In the genomic region with DNA sequence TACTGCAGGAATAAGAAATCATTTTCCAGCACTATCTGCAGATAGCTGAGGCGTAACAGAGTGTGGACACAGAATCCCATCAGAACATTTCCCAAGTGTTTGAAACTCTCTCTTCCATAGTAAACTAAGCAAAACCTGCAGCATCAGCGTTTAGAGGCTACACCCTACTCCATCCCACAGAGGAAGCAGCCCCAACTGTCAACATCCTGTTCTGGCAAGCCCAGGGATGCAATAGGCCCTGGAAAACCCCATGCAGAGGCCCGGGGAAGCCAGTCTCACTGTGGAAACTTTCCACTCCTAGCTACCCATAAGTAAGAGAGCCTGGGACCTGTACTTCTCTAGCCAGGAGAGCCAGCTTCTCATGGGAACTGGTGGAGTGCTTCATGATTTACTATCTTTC, we compare ENCODE assay signal across 14 cellular contexts.
DNase-seq lines count a peak whose midpoint lies in the region; ATAC-seq and TF ChIP-seq lines count a peak whose summit lies in the region.
"Had no signal": no experiment of that assay in that cellular context is flagged by ENCODE, and none has a peak within 500 bp of the region (broad histone marks: within the 10 kb centered on the region; RNA-seq: fewer than 3 reads in every experiment).

No MANE protein-coding gene starts in this region.

- H3K36me3 ChIP-seq in SK-N-MC (ENCODE audit: insufficient read depth, low read length) (no peaks in the 10 kb centered on the region), gastroesophageal sphincter (no peaks in the 10 kb centered on the region), gastrocnemius medialis (no peaks in the 10 kb centered on the region)
- H3K36me3 ChIP-seq: colonic mucosa had no signal

- peaks cover 0 to 12% (median 0%) of the 10 kb centered on the region in 3 donors for H3K4me1 ChIP-seq in gastroesophageal sphincter
- H3K4me1 ChIP-seq in gastrocnemius medialis = peaks cover 0 to 7% of the 10 kb centered on the region in 2 donors

- peak; percentile 55 for DNase-seq in SKM-1 treated with dmso at 0.1 percent for 144 hours (lab: John Stamatoyannopoulos, UW; ENCODE audit: unreplicated experiment)
- DNase-seq in SKM-1 (lab: John Stamatoyannopoulos, UW; ENCODE audit: unreplicated experiment) = no peak
- DNase-seq in SK-N-MC (ENCODE audit: low read depth, low spot score) = no peak
- peak in 1 of 2 donors; percentile 34 for DNase-seq in gastrocnemius medialis
- DNase-seq in NCI-H1092 (lab: John Stamatoyannopoulos, UW) = no peak
- no peak for DNase-seq in NCI-H774 (lab: John Stamatoyannopoulos, UW)
- no peak for DNase-seq in stimulated activated CD4-positive, alpha-beta T cell treated with anti-CD3 and anti-CD28 coated beads, Interleukin-12 subunit alpha, Interleukin-12 subunit beta, amount 100 ng/mL, for 4 hours
- DNase-seq: 8988T, activated gamma-delta T cell treated with Interleukin-2 at 50 U/mL for 16 hours, colonic mucosa, hippocampal formation, NCI-H1694 treated with DMSO at 0.1 percent for 48 hours, OCI-M1 had no signal

- H3K9me3 ChIP-seq in SK-N-MC (ENCODE audit: low read depth, low read length) = no peaks in the 10 kb centered on the region
- H3K9me3 ChIP-seq in gastroesophageal sphincter = no peaks in the 10 kb centered on the region
- H3K9me3 ChIP-seq in gastrocnemius medialis = no peaks in the 10 kb centered on the region
- H3K9me3 ChIP-seq: colonic mucosa had no signal

- TF ChIP-seq CTCF in gastroesophageal sphincter (IDR thresholded peaks at IDR 0.05) (no peak), gastrocnemius medialis (IDR thresholded peaks at IDR 0.05 in 4 of 5, conservative IDR thresholded peaks at IDR 0.05 in 1 of 5) (no peak)

- peak; percentile 77 for ATAC-seq in gastroesophageal sphincter
- ATAC-seq in gastrocnemius medialis = peak; percentile 39 to 58

- H3K4me3 ChIP-seq in SK-N-MC (no peak overlapping the region), gastroesophageal sphincter (no peak overlapping the region), gastrocnemius medialis (no peak overlapping the region)
- H3K4me3 ChIP-seq: colonic mucosa had no signal

- H3K27me3 ChIP-seq in gastroesophageal sphincter (no peaks in the 10 kb centered on the region), gastrocnemius medialis (no peaks in the 10 kb centered on the region)
- H3K27me3 ChIP-seq: colonic mucosa had no signal

- in situ Hi-C loops in gastrocnemius medialis (cut with MboI; ENCODE audit: low sequenced_read_pairs in 4 of 4) = no loop called here

- 62 to 80% methylated on average over 1 to 3 of the region's 3 CpGs for WGBS in gastroesophageal sphincter (ENCODE audit: low coverage in 1 of 2), 2 donors

- intact Hi-C loops in gastrocnemius medialis (cut with DNase I; ENCODE audit: low total_unique reads) = no loop called here

- H3K27ac ChIP-seq in SK-N-MC = peak overlapping the region; percentile 60; the same call in 1 of the 2 replicates
- peak overlapping the region in 2 of 4 donors; percentile 43 to 57 for H3K27ac ChIP-seq in gastroesophageal sphincter
- peak overlapping the region in 3 of 4 donors; percentile 49 to 66 (median 53) for H3K27ac ChIP-seq in gastrocnemius medialis
- H3K27ac ChIP-seq: colonic mucosa had no signal

- no peak overlapping the region for H3K9ac ChIP-seq in SK-N-MC (ENCODE audit: insufficient read length)

- no peak for TF ChIP-seq EP300 in gastroesophageal sphincter (IDR thresholded peaks at IDR 0.05)

- TF ChIP-seq POLR2A in gastroesophageal sphincter (IDR thresholded peaks at IDR 0.05) (no peak), gastrocnemius medialis (IDR thresholded peaks at IDR 0.05) (no peak)
